ENCODE assay signal across 8 cellular contexts in the genomic region with DNA sequence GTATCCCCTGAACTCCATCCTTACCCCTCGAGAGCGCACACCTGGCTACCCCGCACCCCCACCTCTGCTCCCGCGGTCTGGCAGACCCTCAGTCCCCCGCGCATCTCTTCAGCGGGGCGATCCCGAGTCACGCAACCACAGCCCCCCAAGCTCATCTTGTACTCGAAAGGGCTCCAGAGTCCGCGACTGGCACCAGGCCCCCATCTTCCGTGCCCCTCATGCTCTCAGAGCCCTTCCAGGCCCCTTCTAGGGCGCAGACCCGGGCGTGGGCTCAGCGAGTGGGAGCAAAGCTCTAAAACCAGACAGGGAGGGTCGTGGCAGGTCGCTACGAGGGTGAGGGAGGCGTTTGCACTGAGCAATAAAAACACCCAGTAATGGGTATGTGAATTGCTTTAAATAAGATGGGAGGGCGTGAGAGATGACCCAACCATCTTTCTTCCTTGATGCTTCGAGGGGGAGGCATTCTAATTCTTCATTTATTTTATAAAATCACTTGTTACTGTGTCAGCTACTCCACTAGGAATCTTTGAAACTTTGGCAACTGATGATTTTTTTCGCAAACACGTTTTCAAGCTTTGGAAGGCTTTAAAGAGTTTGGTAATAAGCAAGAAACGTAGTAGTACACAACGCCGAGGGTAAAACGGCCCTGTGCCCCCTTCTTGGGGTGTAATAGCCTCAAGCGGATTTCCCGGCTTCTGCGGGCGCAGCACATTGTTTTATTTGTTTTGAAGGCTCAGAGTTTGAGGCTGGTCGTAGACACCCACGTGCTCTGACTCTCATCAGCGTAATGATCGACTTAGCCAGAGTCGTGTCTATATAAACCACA. TPM values are rescaled to one million over a fixed set of nuclear protein-coding genes. Genes with fewer than 3 reads are reported as not detected.
A peak's percentile ranks its signal among the peaks of the same experiment; 100 is the strongest.
DNase-seq lines count a peak whose midpoint lies in the region; TF ChIP-seq lines count a peak whose summit lies in the region.

No MANE protein-coding gene starts in this region.

- no peak overlapping the region for H3K27ac ChIP-seq in iPS-18a (ENCODE audit: low read length)

- H3K9ac ChIP-seq in iPS-18a (ENCODE audit: low read length): no peak overlapping the region

- H3K27ac Mint-ChIP-seq in Calu3 (ENCODE audit: unreplicated experiment): no peak overlapping the region

- CTCF ChIA-PET in Calu3 (lab: Charles Lee): interaction anchor here (0.6 to 1.5 kb wide), 6 partner anchors 42 to 945 kb away, joined by 3 to 9 read pairs (median 4); partner anchors contain the start of gene SUPT3H

- H3K4me1 ChIP-seq in iPS-18a (ENCODE audit: control insufficient read depth, low read depth, low read length): peaks cover 5% of the 10 kb centered on the region

- no peaks in the 10 kb centered on the region for H3K9me3 Mint-ChIP-seq in Calu3 (ENCODE audit: low read depth, unreplicated experiment)

- peaks cover 22% of the 10 kb centered on the region for H3K36me3 Mint-ChIP-seq in Calu3 (ENCODE audit: insufficient read depth, unreplicated experiment)

- H3K9me3 ChIP-seq in iPS-18a (ENCODE audit: control insufficient read depth, low read depth, low read length): no peaks in the 10 kb centered on the region

- intact Hi-C loops in Calu3 (cut with micrococcal nuclease; ENCODE audit: unreplicated experiment): loop anchor here (5.0 kb wide), 1 partner anchor 102 kb away; no protein-coding TSS in a partner anchor

- peak overlapping the region; percentile 62 for H3K4me3 Mint-ChIP-seq in Calu3 (ENCODE audit: low read depth, unreplicated experiment)

- peaks cover 60% of the 10 kb centered on the region for H3K27me3 Mint-ChIP-seq in Calu3 (ENCODE audit: unreplicated experiment)

- peak overlapping the region; percentile 78 for H3K4me3 ChIP-seq in iPS-18a (ENCODE audit: low read length)

- DNase-seq in Calu3 (no peak), NCI-H748 (lab: John Stamatoyannopoulos, UW; ENCODE audit: unreplicated experiment) (peak; percentile 57), KG1 (lab: John Stamatoyannopoulos, UW) (no peak), germinal center (ENCODE audit: low spot score) (no peak), dedifferentiated amniotic fluid mesenchymal stem cell (ENCODE audit: extremely low spot score) (no peak)
- DNase-seq in activated naive CD4-positive, alpha-beta T cell treated with anti-CD3 and anti-CD28 coated beads, Interleukin-2, amount 50 U/mL, for 16 hours: peak; percentile 49
- DNase-seq in stimulated activated CD4-positive, alpha-beta T cell treated with anti-CD3 and anti-CD28 coated beads, Interleukin-2, amount 100 ng/mL, for 24 hours: peak; percentile 65 to 69

- H3K27me3 ChIP-seq in iPS-18a (ENCODE audit: control insufficient read depth, insufficient read depth, low read length): peaks cover 74% of the 10 kb centered on the region

- no peaks in the 10 kb centered on the region for H3K4me1 Mint-ChIP-seq in Calu3 (ENCODE audit: low read depth, unreplicated experiment)

- no TSS peak for BruUV-seq in Calu3 (replicated peaks; lab: Mats Ljungman, UMichigan)

- no peak for TF ChIP-seq CTCF in Calu3 (IDR thresholded peaks at IDR 0.05; ENCODE audit: unreplicated experiment)

- H3K36me3 ChIP-seq in iPS-18a (ENCODE audit: control insufficient read depth, low read depth, low read length): no peaks in the 10 kb centered on the region

RNA-seq across cellular contexts. Expression of gene SUPT3H, which starts 42.6 kb away (rescaled TPM):
- total RNA-seq in Calu3 (2022): 7.0 and 10.3 TPM in 2 replicates

Comparison
In these comparisons a context has a peak if more than half of its experiments do, and no peak if none do; other contexts are left out.
1. DNase-seq: peak in NCI-H748 (single experiment), activated naive CD4-positive, alpha-beta T cell treated with anti-CD3 and anti-CD28 coated beads, Interleukin-2, amount 50 U/mL, for 16 hours (single experiment) and stimulated activated CD4-positive, alpha-beta T cell treated with anti-CD3 and anti-CD28 coated beads, Interleukin-2, amount 100 ng/mL, for 24 hours (2 of 2); none in Calu3 (single experiment), KG1 (single experiment), germinal center (single experiment) and dedifferentiated amniotic fluid mesenchymal stem cell (single experiment).